10 cellular contexts compared by ENCODE assay signal in the genomic region with DNA sequence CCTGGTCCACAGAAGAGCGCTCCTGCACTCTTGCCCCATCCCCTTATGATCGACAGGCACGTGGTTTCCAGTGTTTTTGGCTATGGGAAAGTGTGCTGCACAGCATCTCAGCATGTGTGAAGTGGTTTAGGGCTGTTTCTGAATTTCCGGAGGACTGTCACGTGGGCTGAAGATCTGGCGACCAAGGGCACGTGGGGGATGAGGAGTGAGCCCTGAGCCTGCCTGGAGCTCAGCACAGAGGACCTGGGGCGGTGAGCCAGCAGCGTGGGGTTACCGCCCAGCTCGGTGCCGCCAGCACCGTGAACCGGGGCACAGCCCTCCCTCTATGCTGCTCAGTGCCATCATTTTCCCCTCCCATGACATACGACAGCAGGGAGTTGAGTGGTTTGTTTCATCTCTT.
A peak's percentile ranks its signal among the peaks of the same experiment; 100 is the strongest.
DNase-seq lines count a peak whose midpoint lies in the region; ATAC-seq and TF ChIP-seq lines count a peak whose summit lies in the region.
"Had no signal": no experiment of that assay in that cellular context is flagged by ENCODE, and none has a peak within 500 bp of the region (broad histone marks: within the 10 kb centered on the region; RNA-seq: fewer than 3 reads in every experiment).

No MANE protein-coding gene starts in this region.

- TF ChIP-seq CTCF in fibroblast of pulmonary artery (IDR thresholded peaks at IDR 0.05; ENCODE audit: low read length, missing control alignments), result no peak

- no peak overlapping the region for H3K4me3 ChIP-seq in fibroblast of pulmonary artery (replicated peaks; ENCODE audit: low read depth, low read length)

- ATAC-seq in HG03469 (IDR thresholded peaks at IDR 0.05; ENCODE audit: unreplicated experiment) (no peak), GM18517 (IDR thresholded peaks at IDR 0.05; ENCODE audit: unreplicated experiment) (no peak), HG02870 (IDR thresholded peaks at IDR 0.05; ENCODE audit: unreplicated experiment) (no peak)

- DNase-seq in GM03348 (ENCODE audit: low spot score), result peak; percentile 46
- DNase-seq in activated CD8-positive, alpha-beta memory T cell treated with anti-CD3 and anti-CD28 coated beads, Interleukin-2, amount 50 U/mL, for 48 hours, result peak; percentile 60
- DNase-seq in fibroblast of pulmonary artery (ENCODE audit: low read depth), result peak; percentile 38
- DNase-seq in stimulated activated CD4-positive, alpha-beta T cell treated with anti-CD3 and anti-CD28 coated beads, TNF-alpha, amount 100 ng/mL, for 4 hours (ENCODE audit: low read depth in 3 of 3), result peak; percentile 18 to 47 (median 47)
- no peak for DNase-seq in pons (ENCODE audit: low spot score)
- DNase-seq: DMS153, kidney glomerular epithelial cell had no signal
